In genomic region chr6:19135706-19136105, GRCh38 we compare ENCODE assay signal across 18 cellular contexts.
DNase-seq lines count a peak whose midpoint lies in the region; ATAC-seq and TF ChIP-seq lines count a peak whose summit lies in the region.
"Had no signal": no experiment of that assay in that cellular context is flagged by ENCODE, and none has a peak within 500 bp of the region (broad histone marks: within the 10 kb centered on the region; RNA-seq: fewer than 3 reads in every experiment).

No MANE protein-coding gene starts in this region.

- no peaks in the 10 kb centered on the region for H3K36me3 ChIP-seq in brain microvascular endothelial cell (replicated peaks)
- no peaks in the 10 kb centered on the region for H3K36me3 ChIP-seq in thyroid gland
- H3K36me3 ChIP-seq: BLaER1 treated with 17β-estradiol and CSF1 and Interleukin-3, amounts not matched to agents 10 nM and 100 nM had no signal

- peaks cover 7% of the 10 kb centered on the region for H3K9me3 Mint-ChIP-seq in activated CD8-positive, alpha-beta memory T cell treated with anti-CD3 and anti-CD28 coated beads, Interleukin-2, amount 10 ng/mL, durations not matched to agents 7 days and 5 days (ENCODE audit: low read depth)
- H3K9me3 Mint-ChIP-seq: CD8-positive, alpha-beta T cell had no signal

- H3K4me1 ChIP-seq in thyroid gland: peaks cover 0 to 3% of the 10 kb centered on the region in 2 donors
- H3K4me1 ChIP-seq: A549; BLaER1 treated with 17β-estradiol and CSF1 and Interleukin-3, amounts not matched to agents 10 nM and 100 nM; Caco-2 had no signal

- TF ChIP-seq POLR2A in thyroid gland (IDR thresholded peaks at IDR 0.05): no peak

- H3K9me3 ChIP-seq in thyroid gland: no peaks in the 10 kb centered on the region
- H3K9me3 ChIP-seq: A549; BLaER1 treated with 17β-estradiol and CSF1 and Interleukin-3, amounts not matched to agents 10 nM and 100 nM; Caco-2 had no signal

- H3K27me3 ChIP-seq in brain microvascular endothelial cell (replicated peaks): no peaks in the 10 kb centered on the region
- H3K27me3 ChIP-seq in thyroid gland: no peaks in the 10 kb centered on the region
- H3K27me3 ChIP-seq: BLaER1 treated with 17β-estradiol and CSF1 and Interleukin-3, amounts not matched to agents 10 nM and 100 nM had no signal

- H3K27me3 Mint-ChIP-seq in activated CD8-positive, alpha-beta memory T cell treated with anti-CD3 and anti-CD28 coated beads, Interleukin-2, amount 10 ng/mL, durations not matched to agents 7 days and 5 days: no peaks in the 10 kb centered on the region
- H3K27me3 Mint-ChIP-seq: B cell; CD4-positive, alpha-beta T cell had no signal

- no peaks in the 10 kb centered on the region for H3K36me3 Mint-ChIP-seq in activated CD8-positive, alpha-beta memory T cell treated with anti-CD3 and anti-CD28 coated beads, Interleukin-2, amount 10 ng/mL, durations not matched to agents 7 days and 5 days
- H3K36me3 Mint-ChIP-seq: CD8-positive, alpha-beta T cell had no signal

- no peak overlapping the region for H3K4me3 ChIP-seq in brain microvascular endothelial cell (ENCODE audit: low read depth, low read length)
- H3K4me3 ChIP-seq in thyroid gland (replicated peaks in 1 of 3): no peak overlapping the region
- H3K4me3 ChIP-seq: A549; BLaER1 treated with 17β-estradiol and CSF1 and Interleukin-3, amounts not matched to agents 10 nM and 100 nM had no signal

- DNase-seq in DMS79 treated with DMSO at 0.1 percent for 48 hours (lab: John Stamatoyannopoulos, UW) (peak; percentile 34), DMS79 (lab: John Stamatoyannopoulos, UW) (no peak), NCI-H226 (peak; percentile 77), brain microvascular endothelial cell (peak; percentile 40), thyroid gland (peak; percentile 3)
- DNase-seq in stimulated activated naive CD8-positive, alpha-beta T cell treated with anti-CD3 and anti-CD28 coated beads, Interleukin-15, Interleukin-2, amounts not matched to agents 100 U/mL and 50 U/mL, for 24 hours: no peak
- no peak for DNase-seq in activated CD8-positive, alpha-beta memory T cell treated with anti-CD3 and anti-CD28 coated beads, Interleukin-2, amount 10 ng/mL, durations not matched to agents 7 days and 5 days
- DNase-seq: AML-193; Caco-2; Calu3; CD4-positive, alpha-beta T cell; CD8-positive, alpha-beta T cell; GF-D8 had no signal

- no peak for ATAC-seq in stimulated activated naive CD8-positive, alpha-beta T cell treated with anti-CD3 and anti-CD28 coated beads, Interleukin-15, Interleukin-2, amounts not matched to agents 100 U/mL and 50 U/mL, for 24 hours
- ATAC-seq in activated CD8-positive, alpha-beta memory T cell treated with anti-CD3 and anti-CD28 coated beads, Interleukin-2, amount 10 ng/mL, durations not matched to agents 7 days and 5 days: no peak
- ATAC-seq: A549; CD8-positive, alpha-beta T cell had no signal

- H3K27ac Mint-ChIP-seq in activated CD8-positive, alpha-beta memory T cell treated with anti-CD3 and anti-CD28 coated beads, Interleukin-2, amount 10 ng/mL, durations not matched to agents 7 days and 5 days: no peak overlapping the region
- H3K27ac Mint-ChIP-seq: B cell; CD4-positive, alpha-beta T cell; CD8-positive, alpha-beta T cell had no signal

- TF ChIP-seq CTCF in brain microvascular endothelial cell (IDR thresholded peaks at IDR 0.05; ENCODE audit: low read depth, low read length, missing control alignments): no peak
- no peak for TF ChIP-seq CTCF in thyroid gland (IDR thresholded peaks at IDR 0.05)

- no peak overlapping the region for H3K4me3 Mint-ChIP-seq in activated CD8-positive, alpha-beta memory T cell treated with anti-CD3 and anti-CD28 coated beads, Interleukin-2, amount 10 ng/mL, durations not matched to agents 7 days and 5 days
- H3K4me3 Mint-ChIP-seq: B cell; CD4-positive, alpha-beta T cell; CD8-positive, alpha-beta T cell had no signal

- no peaks in the 10 kb centered on the region for H3K4me1 Mint-ChIP-seq in activated CD8-positive, alpha-beta memory T cell treated with anti-CD3 and anti-CD28 coated beads, Interleukin-2, amount 10 ng/mL, durations not matched to agents 7 days and 5 days
- H3K4me1 Mint-ChIP-seq: B cell had no signal

- 58 to 61% methylated on average over 2 of the region's 2 CpGs for WGBS in thyroid gland, 2 donors

- intact Hi-C loops in thyroid gland (cut with DNase I): no loop called here

- H3K27ac ChIP-seq in brain microvascular endothelial cell (no peak overlapping the region), thyroid gland (no peak overlapping the region)
- H3K27ac ChIP-seq: 22Rv1; A549; BLaER1 treated with 17β-estradiol and CSF1 and Interleukin-3, amounts not matched to agents 10 nM and 100 nM; C4-2B had no signal

- in situ Hi-C loops in brain microvascular endothelial cell (cut with HindIII; ENCODE audit: low pct_ligation_motif_present, low sequenced_read_pairs): no loop called here

- CTCF ChIA-PET in activated CD8-positive, alpha-beta memory T cell treated with anti-CD3 and anti-CD28 coated beads, Interleukin-2, amount 10 ng/mL, durations not matched to agents 7 days and 5 days (lab: Charles Lee): no interaction called here

Comparison
In these comparisons a context has a peak if more than half of its experiments do, and no peak if none do; other contexts are left out.
1. DNase-seq: peak in DMS79 treated with DMSO at 0.1 percent for 48 hours (single experiment), NCI-H226 (single experiment), brain microvascular endothelial cell (single experiment) and thyroid gland (2 of 2); none in DMS79 (single experiment), stimulated activated naive CD8-positive, alpha-beta T cell treated with anti-CD3 and anti-CD28 coated beads, Interleukin-15, Interleukin-2, amounts not matched to agents 100 U/mL and 50 U/mL, for 24 hours (single experiment) and activated CD8-positive, alpha-beta memory T cell treated with anti-CD3 and anti-CD28 coated beads, Interleukin-2, amount 10 ng/mL, durations not matched to agents 7 days and 5 days (single experiment).